ENCODE assay signal across 27 cellular contexts in genomic region chr10:127015373-127015772, GRCh38.
"Had no signal": no experiment of that assay in that cellular context is flagged by ENCODE, and none has a peak within 500 bp of the region (broad histone marks: within the 10 kb centered on the region; RNA-seq: fewer than 3 reads in every experiment).

No MANE protein-coding gene starts in this region.

- H3K27me3 Mint-ChIP-seq: stimulated activated naive B cell treated with anti-CD40 and anti-IgM and Interleukin-4, amounts not matched to agents 10 μg/mL and 1 μg/mL and 100 μg/mL, for 72 hours; stimulated activated naive CD8-positive, alpha-beta T cell treated with anti-CD3 and anti-CD28 coated beads, Interleukin-15, Interleukin-2, amounts not matched to agents 100 ng/mL and 50 ng/mL, for 24 hours; type B pancreatic cell had no signal

- H3K27me3 ChIP-seq: neural progenitor cell, pancreas, right lobe of liver, sigmoid colon, stomach, thyroid gland, tibial nerve, upper lobe of right lung, uterus had no signal

- H3K4me2 ChIP-seq: neural progenitor cell had no signal

- H3K9me3 Mint-ChIP-seq: natural killer cell; nephron; neural progenitor cell; stimulated activated effector memory CD8-positive, alpha-beta T cell treated with anti-CD3 and anti-CD28 coated beads, Interleukin-12 subunit alpha, Interleukin-12 subunit beta, amount 100 ng/mL, for 72 hours; stimulated activated naive B cell treated with anti-CD40 and anti-IgM and Interleukin-4, amounts not matched to agents 10 μg/mL and 1 μg/mL and 100 μg/mL, for 72 hours; stimulated activated naive CD8-positive, alpha-beta T cell treated with anti-CD3 and anti-CD28 coated beads, Interleukin-15, Interleukin-2, amounts not matched to agents 100 ng/mL and 50 ng/mL, for 24 hours; type B pancreatic cell had no signal

- H3K36me3 Mint-ChIP-seq: naive thymus-derived CD4-positive, alpha-beta T cell; natural killer cell; stimulated activated effector memory CD8-positive, alpha-beta T cell treated with anti-CD3 and anti-CD28 coated beads, Interleukin-12 subunit alpha, Interleukin-12 subunit beta, amount 100 ng/mL, for 72 hours; stimulated activated naive B cell treated with anti-CD40 and anti-IgM and Interleukin-4, amounts not matched to agents 10 μg/mL and 1 μg/mL and 100 μg/mL, for 72 hours had no signal

- H3K27ac ChIP-seq: neural progenitor cell, neutrophil, pancreas, prostate gland, right lobe of liver, sigmoid colon, stomach, thoracic aorta, thyroid gland, tibial nerve, upper lobe of right lung, uterus had no signal

- H3K9ac ChIP-seq: neural progenitor cell had no signal

- H3K4me3 ChIP-seq: neural progenitor cell, pancreas, prostate gland, right lobe of liver, sigmoid colon, stomach, thoracic aorta, thyroid gland, tibial nerve, upper lobe of right lung, uterus had no signal

- H3K27ac Mint-ChIP-seq: naive thymus-derived CD4-positive, alpha-beta T cell; natural killer cell; nephron; neural progenitor cell; stimulated activated effector memory CD8-positive, alpha-beta T cell treated with anti-CD3 and anti-CD28 coated beads, Interleukin-12 subunit alpha, Interleukin-12 subunit beta, amount 100 ng/mL, for 72 hours; stimulated activated naive B cell treated with anti-CD40 and anti-IgM and Interleukin-4, amounts not matched to agents 10 μg/mL and 1 μg/mL and 100 μg/mL, for 72 hours; stimulated activated naive CD8-positive, alpha-beta T cell treated with anti-CD3 and anti-CD28 coated beads, Interleukin-15, Interleukin-2, amounts not matched to agents 100 ng/mL and 50 ng/mL, for 24 hours; type B pancreatic cell had no signal

- DNase-seq: naive thymus-derived CD4-positive, alpha-beta T cell; natural killer cell; nucleus accumbens; pancreas; right cardiac atrium; right lobe of liver; sigmoid colon; small intestine; stimulated activated CD4-positive, alpha-beta T cell treated with anti-CD3 and anti-CD28 coated beads, Interleukin-15, amount 100 ng/mL, for 24 hours; stimulated activated CD4-positive, alpha-beta T cell treated with anti-CD3 and anti-CD28 coated beads, Interleukin-2, amount 100 ng/mL, for 24 hours; stimulated activated CD4-positive, alpha-beta T cell treated with anti-CD3 and anti-CD28 coated beads, Interleukin-2, amount 100 ng/mL, for 48 hours; stimulated activated CD4-positive, alpha-beta T cell treated with anti-CD3 and anti-CD28 coated beads, Interleukin-4, amount 100 ng/mL, for 24 hours; stimulated activated naive B cell treated with anti-CD40 and anti-IgM and Interleukin-4, amounts not matched to agents 10 μg/mL and 1 μg/mL and 100 μg/mL, for 72 hours; stimulated activated naive CD4-positive, alpha-beta T cell treated with Interleukin-2 at 50 U/mL for 16 hours; stomach; thyroid gland; upper lobe of right lung; uterus had no signal

- H3K36me3 ChIP-seq: neural progenitor cell, neutrophil, pancreas, prostate gland, right lobe of liver, thyroid gland, uterus had no signal

- H3K4me1 ChIP-seq: prostate gland, tibial nerve, uterus had no signal

- ATAC-seq: naive thymus-derived CD4-positive, alpha-beta T cell; natural killer cell; pancreas; right cardiac atrium; right lobe of liver; stimulated activated effector memory CD8-positive, alpha-beta T cell treated with anti-CD3 and anti-CD28 coated beads, Interleukin-12 subunit alpha, Interleukin-12 subunit beta, amount 100 ng/mL, for 72 hours; stimulated activated naive B cell treated with anti-CD40 and anti-IgM and Interleukin-4, amounts not matched to agents 10 μg/mL and 1 μg/mL and 100 μg/mL, for 72 hours; upper lobe of right lung had no signal

- H3K9me3 ChIP-seq: neutrophil, pancreas, prostate gland, right lobe of liver, sigmoid colon, stomach, thoracic aorta, thyroid gland, tibial nerve, upper lobe of right lung, uterus had no signal

- H3K4me1 Mint-ChIP-seq: naive thymus-derived CD4-positive, alpha-beta T cell; stimulated activated effector memory CD8-positive, alpha-beta T cell treated with anti-CD3 and anti-CD28 coated beads, Interleukin-12 subunit alpha, Interleukin-12 subunit beta, amount 100 ng/mL, for 72 hours; stimulated activated naive B cell treated with anti-CD40 and anti-IgM and Interleukin-4, amounts not matched to agents 10 μg/mL and 1 μg/mL and 100 μg/mL, for 72 hours had no signal

- H2AFZ ChIP-seq: neural progenitor cell had no signal

- H3K4me3 Mint-ChIP-seq: naive thymus-derived CD4-positive, alpha-beta T cell; natural killer cell; nephron; neural progenitor cell; stimulated activated effector memory CD8-positive, alpha-beta T cell treated with anti-CD3 and anti-CD28 coated beads, Interleukin-12 subunit alpha, Interleukin-12 subunit beta, amount 100 ng/mL, for 72 hours; stimulated activated naive B cell treated with anti-CD40 and anti-IgM and Interleukin-4, amounts not matched to agents 10 μg/mL and 1 μg/mL and 100 μg/mL, for 72 hours; stimulated activated naive CD8-positive, alpha-beta T cell treated with anti-CD3 and anti-CD28 coated beads, Interleukin-15, Interleukin-2, amounts not matched to agents 100 ng/mL and 50 ng/mL, for 24 hours; type B pancreatic cell had no signal
